15 cellular contexts compared by ENCODE assay signal in the genomic region with DNA sequence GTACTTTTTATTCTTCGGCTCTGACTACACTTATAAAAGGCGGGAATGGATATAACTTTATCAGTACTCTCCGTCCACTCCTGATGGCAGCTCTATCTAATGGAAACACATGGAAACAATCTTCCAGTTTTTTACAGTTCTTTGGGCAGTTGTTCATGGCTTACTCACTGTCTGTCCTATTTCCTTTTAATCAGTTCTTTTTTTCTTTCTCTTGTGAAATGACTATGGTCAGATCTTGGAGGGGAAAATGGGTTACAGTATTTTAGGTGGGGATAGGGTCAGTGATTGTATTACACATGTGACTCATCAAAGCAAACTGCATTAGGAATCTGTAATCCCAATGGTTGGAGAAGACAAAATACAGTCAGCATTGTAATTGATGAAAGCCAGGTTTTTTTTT.
DNase-seq lines count a peak whose midpoint lies in the region; ATAC-seq and TF ChIP-seq lines count a peak whose summit lies in the region.
"Had no signal": no experiment of that assay in that cellular context is flagged by ENCODE, and none has a peak within 500 bp of the region (broad histone marks: within the 10 kb centered on the region; RNA-seq: fewer than 3 reads in every experiment).

No MANE protein-coding gene starts in this region.

- DNase-seq in ELR (ENCODE audit: low read depth): peak; percentile 83
- DNase-seq in RWPE2 (ENCODE audit: low spot score): no peak
- DNase-seq in fibroblast of peridontal ligament (ENCODE audit: extremely low read depth): peak; percentile 98
- DNase-seq in renal cortical epithelial cell (ENCODE audit: low read depth): peak; percentile 67
- DNase-seq in Kasumi-1 (lab: John Stamatoyannopoulos, UW): no peak
- no peak for DNase-seq in activated T-cell treated with anti-CD3 and anti-CD28 coated beads, Interleukin-2, amount 50 U/mL, for 4 hours
- DNase-seq in activated naive CD4-positive, alpha-beta T cell treated with anti-CD3 and anti-CD28 coated beads, Interleukin-2, amount 50 U/mL, for 72 hours (ENCODE audit: low spot score in 2 of 2): no peak
- DNase-seq: activated CD8-positive, alpha-beta memory T cell treated with anti-CD3 and anti-CD28 coated beads, Interleukin-2, amount 10 ng/mL, durations not matched to agents 7 days and 5 days; activated naive CD4-positive, alpha-beta T cell treated with anti-CD3 and anti-CD28 coated beads, Interleukin-2, amount 10 ng/mL, durations not matched to agents 7 days and 5 days; CD8-positive, alpha-beta T cell; dermis blood vessel endothelial cell; naive B cell; stimulated activated naive CD8-positive, alpha-beta T cell treated with anti-CD3 and anti-CD28 coated beads, Interleukin-15, Interleukin-2, amounts not matched to agents 100 U/mL and 50 U/mL, for 24 hours; WERI-Rb-1 had no signal

- no peaks in the 10 kb centered on the region for H3K27me3 Mint-ChIP-seq in activated T-cell treated with anti-CD3 and anti-CD28 coated beads, Interleukin-2, amount 50 U/mL, for 4 hours (ENCODE audit: low read depth)
- H3K27me3 Mint-ChIP-seq: activated CD8-positive, alpha-beta memory T cell treated with anti-CD3 and anti-CD28 coated beads, Interleukin-2, amount 10 ng/mL, durations not matched to agents 7 days and 5 days; activated naive CD4-positive, alpha-beta T cell treated with anti-CD3 and anti-CD28 coated beads, Interleukin-2, amount 10 ng/mL, durations not matched to agents 7 days and 5 days; naive B cell had no signal

- no peaks in the 10 kb centered on the region for H3K36me3 Mint-ChIP-seq in activated T-cell treated with anti-CD3 and anti-CD28 coated beads, Interleukin-2, amount 50 U/mL, for 4 hours (ENCODE audit: insufficient read depth)
- no peaks in the 10 kb centered on the region for H3K36me3 Mint-ChIP-seq in activated naive CD4-positive, alpha-beta T cell treated with anti-CD3 and anti-CD28 coated beads, Interleukin-2, amount 50 U/mL, for 72 hours
- H3K36me3 Mint-ChIP-seq: activated CD8-positive, alpha-beta memory T cell treated with anti-CD3 and anti-CD28 coated beads, Interleukin-2, amount 10 ng/mL, durations not matched to agents 7 days and 5 days; activated naive CD4-positive, alpha-beta T cell treated with anti-CD3 and anti-CD28 coated beads, Interleukin-2, amount 10 ng/mL, durations not matched to agents 7 days and 5 days; CD8-positive, alpha-beta T cell; naive B cell had no signal

- no peaks in the 10 kb centered on the region for H3K27me3 ChIP-seq in RWPE2 (ENCODE audit: insufficient read depth, poor library complexity, severe bottlenecking)

- H3K36me3 ChIP-seq in RWPE2 (ENCODE audit: low read depth): no peaks in the 10 kb centered on the region
- H3K36me3 ChIP-seq: WERI-Rb-1 had no signal

- ATAC-seq in RWPE2 (ENCODE audit: low read depth): peak; percentile 83
- ATAC-seq in activated T-cell treated with anti-CD3 and anti-CD28 coated beads, Interleukin-2, amount 50 U/mL, for 4 hours: no peak
- ATAC-seq in activated naive CD4-positive, alpha-beta T cell treated with anti-CD3 and anti-CD28 coated beads, Interleukin-2, amount 50 U/mL, for 72 hours: no peak
- ATAC-seq in GM21825 (IDR thresholded peaks at IDR 0.05; ENCODE audit: unreplicated experiment): no peak
- ATAC-seq: activated CD8-positive, alpha-beta memory T cell treated with anti-CD3 and anti-CD28 coated beads, Interleukin-2, amount 10 ng/mL, durations not matched to agents 7 days and 5 days; CD8-positive, alpha-beta T cell; stimulated activated naive CD8-positive, alpha-beta T cell treated with anti-CD3 and anti-CD28 coated beads, Interleukin-15, Interleukin-2, amounts not matched to agents 100 U/mL and 50 U/mL, for 24 hours had no signal

- no peaks in the 10 kb centered on the region for H3K9me3 Mint-ChIP-seq in activated T-cell treated with anti-CD3 and anti-CD28 coated beads, Interleukin-2, amount 50 U/mL, for 4 hours
- no peaks in the 10 kb centered on the region for H3K9me3 Mint-ChIP-seq in activated naive CD4-positive, alpha-beta T cell treated with anti-CD3 and anti-CD28 coated beads, Interleukin-2, amount 50 U/mL, for 72 hours
- H3K9me3 Mint-ChIP-seq: activated naive CD4-positive, alpha-beta T cell treated with anti-CD3 and anti-CD28 coated beads, Interleukin-2, amount 10 ng/mL, durations not matched to agents 7 days and 5 days; CD8-positive, alpha-beta T cell had no signal

- H3K4me3 ChIP-seq in RWPE2 (ENCODE audit: severe bottlenecking): no peak overlapping the region

- no peaks in the 10 kb centered on the region for H3K4me1 Mint-ChIP-seq in activated T-cell treated with anti-CD3 and anti-CD28 coated beads, Interleukin-2, amount 50 U/mL, for 4 hours (ENCODE audit: low read depth)
- H3K4me1 Mint-ChIP-seq: activated CD8-positive, alpha-beta memory T cell treated with anti-CD3 and anti-CD28 coated beads, Interleukin-2, amount 10 ng/mL, durations not matched to agents 7 days and 5 days; activated naive CD4-positive, alpha-beta T cell treated with anti-CD3 and anti-CD28 coated beads, Interleukin-2, amount 10 ng/mL, durations not matched to agents 7 days and 5 days; naive B cell had no signal

- peak overlapping the region; percentile 85 for H3K27ac ChIP-seq in RWPE2 (ENCODE audit: poor library complexity, severe bottlenecking)
- H3K27ac ChIP-seq: WERI-Rb-1 had no signal

- H3K27ac Mint-ChIP-seq in activated naive CD4-positive, alpha-beta T cell treated with anti-CD3 and anti-CD28 coated beads, Interleukin-2, amount 50 U/mL, for 72 hours: no peak overlapping the region
- H3K27ac Mint-ChIP-seq: activated CD8-positive, alpha-beta memory T cell treated with anti-CD3 and anti-CD28 coated beads, Interleukin-2, amount 10 ng/mL, durations not matched to agents 7 days and 5 days; activated naive CD4-positive, alpha-beta T cell treated with anti-CD3 and anti-CD28 coated beads, Interleukin-2, amount 10 ng/mL, durations not matched to agents 7 days and 5 days; CD8-positive, alpha-beta T cell; naive B cell had no signal

- H3K4me3 Mint-ChIP-seq in activated T-cell treated with anti-CD3 and anti-CD28 coated beads, Interleukin-2, amount 50 U/mL, for 4 hours: no peak overlapping the region
- H3K4me3 Mint-ChIP-seq: activated CD8-positive, alpha-beta memory T cell treated with anti-CD3 and anti-CD28 coated beads, Interleukin-2, amount 10 ng/mL, durations not matched to agents 7 days and 5 days; activated naive CD4-positive, alpha-beta T cell treated with anti-CD3 and anti-CD28 coated beads, Interleukin-2, amount 10 ng/mL, durations not matched to agents 7 days and 5 days; CD8-positive, alpha-beta T cell; naive B cell had no signal

- peaks cover 10% of the 10 kb centered on the region for H3K4me1 ChIP-seq in RWPE2 (ENCODE audit: insufficient read depth, poor library complexity, severe bottlenecking)

- TF ChIP-seq CTCF in RWPE2 (IDR thresholded peaks at IDR 0.05; ENCODE audit: poor library complexity, severe bottlenecking): no peak

- no peaks in the 10 kb centered on the region for H3K9me3 ChIP-seq in RWPE2 (ENCODE audit: severe bottlenecking)

Comparison
In these comparisons a context has a peak if more than half of its experiments do, and no peak if none do; other contexts are left out.
1. DNase-seq: peak in ELR (single experiment), fibroblast of peridontal ligament (single experiment) and renal cortical epithelial cell (single experiment); none in RWPE2 (single experiment), Kasumi-1 (0 of 2), activated T-cell treated with anti-CD3 and anti-CD28 coated beads, Interleukin-2, amount 50 U/mL, for 4 hours (single experiment) and activated naive CD4-positive, alpha-beta T cell treated with anti-CD3 and anti-CD28 coated beads, Interleukin-2, amount 50 U/mL, for 72 hours (0 of 2).